19 cellular contexts compared by ENCODE assay signal in genomic region chr4:152713951-152714705, GRCh38. TPM values are rescaled to one million over a fixed set of nuclear protein-coding genes. Genes with fewer than 3 reads are reported as not detected.
A peak's percentile ranks its signal among the peaks of the same experiment; 100 is the strongest.
DNase-seq lines count a peak whose midpoint lies in the region; FAIRE-seq and TF ChIP-seq lines count a peak whose summit lies in the region.
"Had no signal": no experiment of that assay in that cellular context is flagged by ENCODE, and none has a peak within 500 bp of the region (broad histone marks: within the 10 kb centered on the region; RNA-seq: fewer than 3 reads in every experiment).

No MANE protein-coding gene starts in this region.

- no peak for TF ChIP-seq EP300 in transverse colon (IDR thresholded peaks at IDR 0.05; ENCODE audit: low read depth)

- 91 to 100% methylated on average over 1 to 2 of the region's 2 CpGs for WGBS in endodermal cell (ENCODE audit: insufficient coverage in 1 of 2, insufficient read length in 1 of 2), 2 experiments
- WGBS in transverse colon (ENCODE audit: low coverage in 1 of 2), 2 donors, result 50 to 68% methylated on average over 2 of the region's 2 CpGs

- intact Hi-C loops in transverse colon (cut with DNase I; ENCODE audit: low total_unique reads), result no loop called here

- TF ChIP-seq CTCF in endodermal cell (conservative IDR thresholded peaks at IDR 0.05) (no peak), neural progenitor cell (IDR thresholded peaks at IDR 0.05) (no peak), transverse colon (IDR thresholded peaks at IDR 0.05) (no peak)

- peaks cover 13% of the 10 kb centered on the region for H3K4me1 ChIP-seq in BLaER1
- no peaks in the 10 kb centered on the region for H3K4me1 ChIP-seq in endodermal cell (ENCODE audit: control insufficient read depth, insufficient read depth, low read length)
- peaks cover 5% of the 10 kb centered on the region for H3K4me1 ChIP-seq in neural progenitor cell
- no peaks in the 10 kb centered on the region for H3K4me1 ChIP-seq in transverse colon

- no peak overlapping the region for H3K27ac ChIP-seq in BLaER1
- no peak overlapping the region for H3K27ac ChIP-seq in endodermal cell (ENCODE audit: low read depth, low read length)
- H3K27ac ChIP-seq in neural progenitor cell, result no peak overlapping the region
- H3K27ac ChIP-seq in transverse colon, result no peak overlapping the region

- H3K27ac Mint-ChIP-seq in endodermal cell (no peak overlapping the region), neural progenitor cell (no peak overlapping the region)

- no peaks in the 10 kb centered on the region for H3K79me2 ChIP-seq in neural progenitor cell (ENCODE audit: low read depth)

- H3K4me2 ChIP-seq in BLaER1 (peak overlapping the region; percentile 57), neural progenitor cell (no peak overlapping the region)

- in situ Hi-C loops in transverse colon (cut with MboI; ENCODE audit: low pct_ligation_motif_present in 1 of 4, low pct_unique_long_range_greater_than_20kb in 1 of 4, low sequenced_read_pairs in 3 of 4), result no loop called here

- peaks cover 14% of the 10 kb centered on the region for H3K9me3 Mint-ChIP-seq in endodermal cell
- H3K9me3 Mint-ChIP-seq in neural progenitor cell, result peaks cover 7% of the 10 kb centered on the region

- peak; percentile 47 for FAIRE-seq in GM19239 (lab: Jason Lieb, UNC)
- FAIRE-seq: G401.6, K562 had no signal

- no peak overlapping the region for H3K4me3 Mint-ChIP-seq in endodermal cell
- no peak overlapping the region for H3K4me3 Mint-ChIP-seq in neural progenitor cell

- H3K9ac ChIP-seq in BLaER1 (no peak overlapping the region), endodermal cell (ENCODE audit: extremely low read depth, low read length, poor library complexity, severe bottlenecking) (no peak overlapping the region), neural progenitor cell (no peak overlapping the region)

- H3K27me3 Mint-ChIP-seq in endodermal cell (ENCODE audit: insufficient read depth) (no peaks in the 10 kb centered on the region), neural progenitor cell (ENCODE audit: insufficient read depth, low read depth) (no peaks in the 10 kb centered on the region)

- H3K4me1 Mint-ChIP-seq in endodermal cell (peaks cover 21% of the 10 kb centered on the region), neural progenitor cell (peaks cover 14% of the 10 kb centered on the region)

- H3K36me3 Mint-ChIP-seq in endodermal cell (ENCODE audit: low read depth) (peaks cover 7% of the 10 kb centered on the region), neural progenitor cell (no peaks in the 10 kb centered on the region)

- H3K36me3 ChIP-seq in BLaER1 (no peaks in the 10 kb centered on the region), endodermal cell (ENCODE audit: control insufficient read depth, insufficient read depth, low read length) (no peaks in the 10 kb centered on the region), neural progenitor cell (no peaks in the 10 kb centered on the region), transverse colon (no peaks in the 10 kb centered on the region)

- TF ChIP-seq POLR2A in transverse colon (IDR thresholded peaks at IDR 0.05), result no peak

- H3K27me3 ChIP-seq in BLaER1 (no peaks in the 10 kb centered on the region), endodermal cell (ENCODE audit: control insufficient read depth, insufficient read depth, low read length, poor library complexity, severe bottlenecking) (no peaks in the 10 kb centered on the region), neural progenitor cell (no peaks in the 10 kb centered on the region), transverse colon (no peaks in the 10 kb centered on the region)

- no peaks in the 10 kb centered on the region for H3F3A ChIP-seq in neural progenitor cell (ENCODE audit: low read depth)

- no peak for DNase-seq in GM19239 (ENCODE audit: insufficient read length, low spot score)
- peak; percentile 12 for DNase-seq in endodermal cell
- no peak for DNase-seq in neural progenitor cell (ENCODE audit: low spot score)
- DNase-seq in transverse colon, result no peak
- no peak for DNase-seq in NCI-H69 (lab: John Stamatoyannopoulos, UW)
- DNase-seq in stimulated activated CD4-positive, alpha-beta T cell treated with anti-CD3 and anti-CD28 coated beads, Interleukin-12 subunit alpha, Interleukin-12 subunit beta, amount 100 ng/mL, for 4 hours, result no peak
- DNase-seq: ACHN, DMS 273 treated with DMSO at 0.1 percent for 48 hours, HCEC 1CT, NCI-H1105 treated with DMSO at 0.1 percent for 48 hours, NCI-H1694, NCI-H2081 treated with DMSO at 0.1 percent for 48 hours, NCI-H226, NCI-H524, PC-3, RPMI8226 had no signal

- no peaks in the 10 kb centered on the region for H4K20me1 ChIP-seq in BLaER1
- no peaks in the 10 kb centered on the region for H4K20me1 ChIP-seq in neural progenitor cell (ENCODE audit: low read depth)

- H3K4me3 ChIP-seq in BLaER1 (no peak overlapping the region), endodermal cell (ENCODE audit: low read length) (no peak overlapping the region), neural progenitor cell (no peak overlapping the region), transverse colon (no peak overlapping the region)
- H3K4me3 ChIP-seq: K562 had no signal

- peak overlapping the region; percentile 10 for H2AFZ ChIP-seq in neural progenitor cell (replicated peaks)

- peaks cover 16% of the 10 kb centered on the region for H3K9me3 ChIP-seq in BLaER1
- peaks cover 5% of the 10 kb centered on the region for H3K9me3 ChIP-seq in endodermal cell (ENCODE audit: control insufficient read depth, low read length)
- no peaks in the 10 kb centered on the region for H3K9me3 ChIP-seq in neural progenitor cell (ENCODE audit: low read depth)
- no peaks in the 10 kb centered on the region for H3K9me3 ChIP-seq in transverse colon

RNA-seq across cellular contexts. Expression of gene TMEM154, which starts 34.3 kb away (rescaled TPM):
- total RNA-seq in endodermal cell, result 1 to 10 TPM in 1 of 2 donors, under 1 TPM in 1; 0.81 to 1.6 TPM
- polyA plus RNA-seq in endodermal cell (2013, experiment 1 of 2), result 0.75 TPM
- polyA plus RNA-seq in endodermal cell (2013, experiment 2 of 2), result 2.0 TPM
- total RNA-seq in neural progenitor cell (ENCODE audit: low replicate concordance), result 2.0 and 3.0 TPM in 2 replicates
- 1 to 10 TPM; 1.8 to 5.4 (median 3.9) TPM for total RNA-seq in transverse colon
